ENCODE assay signal across 15 cellular contexts in genomic region chr6:122953766-122954165, GRCh38. TPM values are rescaled to one million over a fixed set of nuclear protein-coding genes. Genes with fewer than 3 reads are reported as not detected.
DNase-seq lines count a peak whose midpoint lies in the region; ATAC-seq, FAIRE-seq and TF ChIP-seq lines count a peak whose summit lies in the region.
"Had no signal": no experiment of that assay in that cellular context is flagged by ENCODE, and none has a peak within 500 bp of the region (broad histone marks: within the 10 kb centered on the region; RNA-seq: fewer than 3 reads in every experiment).

No MANE protein-coding gene starts in this region.

- no peak overlapping the region for H3K18ac ChIP-seq in mesendoderm (ENCODE audit: low read length)

- H3K36me3 ChIP-seq in A673 (ENCODE audit: insufficient read depth, low read length, poor library complexity, severe bottlenecking) (no peaks in the 10 kb centered on the region), bronchial epithelial cell (ENCODE audit: control insufficient read depth, insufficient read depth, low read length) (no peaks in the 10 kb centered on the region), mesendoderm (ENCODE audit: control insufficient read depth, insufficient read depth, low read length) (no peaks in the 10 kb centered on the region), heart left ventricle (no peaks in the 10 kb centered on the region)
- H3K36me3 ChIP-seq: BE2C had no signal

- no peaks in the 10 kb centered on the region for H3K4me1 ChIP-seq in A673 (ENCODE audit: insufficient read depth, low read length, poor library complexity, severe bottlenecking)
- no peaks in the 10 kb centered on the region for H3K4me1 ChIP-seq in mesendoderm (ENCODE audit: control insufficient read depth, low read depth, low read length)
- no peaks in the 10 kb centered on the region for H3K4me1 ChIP-seq in heart left ventricle
- H3K4me1 ChIP-seq: BE2C had no signal

- no peak overlapping the region for H3K56ac ChIP-seq in mesendoderm (ENCODE audit: low read length)

- H2BK120ac ChIP-seq in mesendoderm (ENCODE audit: low read depth, low read length) = no peak overlapping the region

- H3K27ac ChIP-seq in A673 (ENCODE audit: low read depth, low read length, poor library complexity, severe bottlenecking) (no peak overlapping the region), mesendoderm (ENCODE audit: low read depth, low read length) (no peak overlapping the region), heart left ventricle (no peak overlapping the region)
- H3K27ac ChIP-seq: C4-2B had no signal

- TF ChIP-seq CTCF in A673 (conservative IDR thresholded peaks at IDR 0.05; ENCODE audit: low read depth, low read length) (no peak), bronchial epithelial cell (IDR thresholded peaks at IDR 0.05; ENCODE audit: insufficient read depth, low read length, severe bottlenecking) (no peak), heart left ventricle (IDR thresholded peaks at IDR 0.05) (no peak)

- no peak overlapping the region for H2AK5ac ChIP-seq in mesendoderm (ENCODE audit: low read length)

- H3K9me3 ChIP-seq in A673 (ENCODE audit: low read depth, low read length, poor library complexity, severe bottlenecking) = peaks cover 18% of the 10 kb centered on the region
- H3K9me3 ChIP-seq in heart left ventricle = peaks cover 0 to 37% (median 6%) of the 10 kb centered on the region in 12 donors
- H3K9me3 ChIP-seq: BE2C had no signal

- no peak for FAIRE-seq in bronchial epithelial cell (lab: Jason Lieb, UNC)
- FAIRE-seq: GM12891 had no signal

- no peak overlapping the region for H3K9ac ChIP-seq in mesendoderm (ENCODE audit: low read length)

- POLR2A ChIA-PET in A673 (lab: Charles Lee; ENCODE audit: low non-redundant PET) = no interaction called here

- no peak for ATAC-seq in heart left ventricle
- ATAC-seq: GM23338 had no signal

- H2BK15ac ChIP-seq in mesendoderm (replicated peaks; ENCODE audit: low read depth) = no peak overlapping the region

- no peak overlapping the region for H4K8ac ChIP-seq in mesendoderm (ENCODE audit: low read depth, low read length)

- no peak overlapping the region for H3K4me2 ChIP-seq in mesendoderm (ENCODE audit: low read length)
- H3K4me2 ChIP-seq: GM23338 had no signal

- no peaks in the 10 kb centered on the region for H3K79me2 ChIP-seq in mesendoderm (ENCODE audit: control insufficient read depth, insufficient read depth, low read length)

- H3K79me1 ChIP-seq in mesendoderm (ENCODE audit: low read length) = no peaks in the 10 kb centered on the region

- no peak for TF ChIP-seq POLR2A in heart left ventricle (IDR thresholded peaks at IDR 0.05)

- BruUV-seq in A673 (replicated peaks; lab: Mats Ljungman, UMichigan) = no TSS peak

- no peak overlapping the region for H3K23ac ChIP-seq in mesendoderm (ENCODE audit: low read length)

- WGBS in mesendoderm (ENCODE audit: extremely low coverage, insufficient coverage, low lambda C conversion rate) = no CpG with 5 or more reads among the region's 1 CpG
- 67 to 72% (median 71%) methylated on average over 1 of the region's 1 CpG for WGBS in heart left ventricle, 4 donors

- no peak overlapping the region for H2BK5ac ChIP-seq in mesendoderm (ENCODE audit: low read length)

- no peak overlapping the region for H3K4ac ChIP-seq in mesendoderm (ENCODE audit: low read depth, low read length)

- in situ Hi-C loops in G401 (cut with HindIII; ENCODE audit: low sequenced_read_pairs) = no loop called here

- DNase-seq in A673 (ENCODE audit: low spot score) (peak; percentile 29), LHCN-M2 (ENCODE audit: low read depth) (peak; percentile 9), bronchial epithelial cell (ENCODE audit: low read depth) (peak; percentile 3), mesendoderm (peak; percentile 79), DMS79 treated with DMSO at 0.1 percent for 48 hours (lab: John Stamatoyannopoulos, UW) (no peak), heart left ventricle (no peak), G401 (ENCODE audit: low spot score) (no peak)
- DNase-seq: BE2C; CD4-positive, alpha-beta memory T cell; H7; IMR-90 had no signal

- H3K27me3 ChIP-seq in A673 (replicated peaks; ENCODE audit: insufficient read depth, low read depth, low read length, poor library complexity) (no peaks in the 10 kb centered on the region), bronchial epithelial cell (ENCODE audit: control insufficient read depth, insufficient read depth, low read length) (no peaks in the 10 kb centered on the region), mesendoderm (ENCODE audit: insufficient read depth, low read length, poor library complexity) (no peaks in the 10 kb centered on the region), heart left ventricle (no peaks in the 10 kb centered on the region)
- H3K27me3 ChIP-seq: BE2C had no signal

- CTCF ChIA-PET in A673 (lab: Charles Lee) = interaction anchor here (0.6 kb wide), 1 partner anchor 80 kb away, joined by 7 read pairs; no protein-coding TSS in a partner anchor

- H3K4me3 ChIP-seq in A673 (ENCODE audit: low read depth, low read length, poor library complexity, severe bottlenecking) = no peak overlapping the region
- no peak overlapping the region for H3K4me3 ChIP-seq in bronchial epithelial cell (ENCODE audit: low read depth, low read length)
- no peak overlapping the region for H3K4me3 ChIP-seq in mesendoderm (ENCODE audit: low read length)
- H3K4me3 ChIP-seq in heart left ventricle = no peak overlapping the region
- H3K4me3 ChIP-seq: GM23338 had no signal

- intact Hi-C loops in A673 (cut with micrococcal nuclease; ENCODE audit: unreplicated experiment) (no loop called here), heart left ventricle (cut with DNase I) (loop anchor here in 1 of 10 donors (10.0 kb wide), 1 partner anchor 361 kb away; no protein-coding TSS in a partner anchor)

- H4K5ac ChIP-seq in mesendoderm (ENCODE audit: low read length) = no peak overlapping the region

RNA-seq across cellular contexts. Expression of gene CLVS2, which starts 42.3 kb away (rescaled TPM):
- total RNA-seq in A673 (2021) (84.9 and 89.6 TPM in 2 replicates), LHCN-M2 (2014; rRNA removed) (under 0.01 TPM in 2 replicates), bronchial epithelial cell (not detected in 2 replicates), heart left ventricle (under 1 TPM in 4 of 9 donors, not detected in 5; 0.05 to 0.44 (median 0.26) TPM)
- polyA plus RNA-seq in LHCN-M2 (2012) = not detected
- polyA plus RNA-seq in mesendoderm (2013, experiment 1 of 2) = 0.77 TPM
- 0.56 TPM for polyA plus RNA-seq in mesendoderm (2013, experiment 2 of 2)
- under 1 TPM in 1 of 2 donors, not detected in 1; 0.01 TPM for polyA plus RNA-seq in heart left ventricle
- total RNA-seq in G401 (2014; rRNA removed; shearing (Covaris generic)) = not detected in 2 replicates
- total RNA-seq: A172; CD4-positive, alpha-beta memory T cell; IMR-90 had no signal
- polyA plus RNA-seq: CD4-positive, alpha-beta memory T cell had no signal

Comparison
In these comparisons a context has a peak if more than half of its experiments do, and no peak if none do; other contexts are left out.
1. DNase-seq: peak in A673 (single experiment), LHCN-M2 (single experiment), bronchial epithelial cell (single experiment) and mesendoderm (single experiment); none in DMS79 treated with DMSO at 0.1 percent for 48 hours (single experiment), heart left ventricle (0 of 5) and G401 (single experiment).
2. RNA of gene CLVS2, which starts 42.3 kb away (total RNA-seq): 84.9 to 89.6 TPM in A673; 0.05 to 0.44 TPM in heart left ventricle, under 0.01 TPM in LHCN-M2, not detected in bronchial epithelial cell and not detected in G401; every median in the first group is over 10 times any median in the second.